ENCODE assay signal across 9 cellular contexts in genomic region chr19:3458595-3459284, GRCh38. TPM values are rescaled to one million over a fixed set of nuclear protein-coding genes. Genes with fewer than 3 reads are reported as not detected.
DNase-seq lines count a peak whose midpoint lies in the region; ATAC-seq and TF ChIP-seq lines count a peak whose summit lies in the region.
"Had no signal": no experiment of that assay in that cellular context is flagged by ENCODE, and none has a peak within 500 bp of the region (broad histone marks: within the 10 kb centered on the region; RNA-seq: fewer than 3 reads in every experiment).

No MANE protein-coding gene starts in this region.

- H3K27ac ChIP-seq in angular gyrus (ENCODE audit: low read depth, low read length) (peak overlapping the region; percentile 85), left ventricle myocardium inferior (replicated peaks) (peak overlapping the region; percentile 90), neuronal stem cell (replicated peaks; ENCODE audit: low read length) (no peak overlapping the region), urinary bladder (ENCODE audit: low read depth) (peak overlapping the region; percentile 87)

- peak overlapping the region; percentile 91 for H2BK120ac ChIP-seq in neuronal stem cell (ENCODE audit: low read depth, low read length)

- H3K9ac ChIP-seq in neuronal stem cell (ENCODE audit: low read depth, low read length, poor library complexity): no peak overlapping the region

- H3K4me2 ChIP-seq in neuronal stem cell (ENCODE audit: insufficient read depth, low read length, poor library complexity, severe bottlenecking): no peak overlapping the region

- peak overlapping the region; percentile 56 for H3K14ac ChIP-seq in neuronal stem cell (ENCODE audit: low read length)

- TF ChIP-seq CTCF in left ventricle myocardium inferior (IDR thresholded peaks at IDR 0.05; ENCODE audit: borderline replicate concordance): no peak

- ATAC-seq in HG02678 (IDR thresholded peaks at IDR 0.05; ENCODE audit: unreplicated experiment) (no peak), HG02571 (IDR thresholded peaks at IDR 0.05; ENCODE audit: unreplicated experiment) (no peak)

- no peak overlapping the region for H2AK5ac ChIP-seq in neuronal stem cell (ENCODE audit: low read depth, low read length)

- H2BK15ac ChIP-seq in neuronal stem cell (ENCODE audit: low read length): no peak overlapping the region

- H3K27me3 ChIP-seq in left ventricle myocardium inferior (ENCODE audit: low read depth): no peaks in the 10 kb centered on the region
- H3K27me3 ChIP-seq in neuronal stem cell (ENCODE audit: control insufficient read depth in 3 of 3, insufficient read depth in 3 of 3, low read depth in 1 of 3, low read length in 3 of 3): peaks cover 15 to 52% (median 16%) of the 10 kb centered on the region in 3 experiments

- no CpG with 5 or more reads among the region's 19 CpGs for WGBS in neuronal stem cell (ENCODE audit: extremely low coverage in 2 of 2, insufficient read length in 2 of 2, insufficient replicate concordance in 1 of 2), 2 donors
- 31% methylated on average over 19 of the region's 19 CpGs for WGBS in urinary bladder

- H3K79me1 ChIP-seq in neuronal stem cell (ENCODE audit: low read depth, low read length): peaks cover 3% of the 10 kb centered on the region

- H3K9me3 ChIP-seq in left ventricle myocardium inferior (replicated peaks) (no peaks in the 10 kb centered on the region), neuronal stem cell (replicated peaks in 1 of 2; ENCODE audit: control insufficient read depth in 2 of 2, insufficient read depth in 1 of 2, low read depth in 1 of 2, low read length in 2 of 2) (peaks cover 0 to 2% of the 10 kb centered on the region in 2 donors)

- H3K23ac ChIP-seq in neuronal stem cell (ENCODE audit: low read depth, low read length, poor library complexity): no peak overlapping the region

- peak overlapping the region; percentile 71 for H3K18ac ChIP-seq in neuronal stem cell (ENCODE audit: low read length)

- no peak overlapping the region for H2AFZ ChIP-seq in neuronal stem cell (ENCODE audit: low read length)

- H3K36me3 ChIP-seq in left ventricle myocardium inferior (peaks cover 62% of the 10 kb centered on the region), neuronal stem cell (replicated peaks in 1 of 2; ENCODE audit: control insufficient read depth in 2 of 2, insufficient read depth in 2 of 2, low read length in 2 of 2) (no peaks in the 10 kb centered on the region), urinary bladder (ENCODE audit: insufficient read depth) (no peaks in the 10 kb centered on the region)

- H2BK12ac ChIP-seq in neuronal stem cell (ENCODE audit: low read length): no peak overlapping the region

- intact Hi-C loops in left ventricle myocardium inferior (cut with micrococcal nuclease): no loop called here

- peaks cover 44% of the 10 kb centered on the region for H3K4me1 ChIP-seq in left ventricle myocardium inferior
- H3K4me1 ChIP-seq in neuronal stem cell (ENCODE audit: control insufficient read depth in 2 of 2, insufficient read depth in 1 of 2, low read depth in 1 of 2, low read length in 2 of 2): peaks cover 13 to 20% of the 10 kb centered on the region in 2 donors
- no peaks in the 10 kb centered on the region for H3K4me1 ChIP-seq in urinary bladder (ENCODE audit: insufficient read depth)

- H4K91ac ChIP-seq in neuronal stem cell (ENCODE audit: low read depth, low read length, poor library complexity): no peak overlapping the region

- no peak overlapping the region for H3K4ac ChIP-seq in neuronal stem cell (ENCODE audit: low read length)

- peak overlapping the region; percentile 44 for H3K4me3 ChIP-seq in left ventricle myocardium inferior
- H3K4me3 ChIP-seq in neuronal stem cell (ENCODE audit: low read length in 2 of 2): no peak overlapping the region
- no peak overlapping the region for H3K4me3 ChIP-seq in urinary bladder (ENCODE audit: low read depth, low read length)

- DNase-seq in left ventricle myocardium inferior: no peak
- DNase-seq in neuronal stem cell (ENCODE audit: low spot score): no peak
- no peak for DNase-seq in NCI-H2171 (lab: John Stamatoyannopoulos, UW)
- no peak for DNase-seq in NCI-H526 (lab: John Stamatoyannopoulos, UW)

- H4K8ac ChIP-seq in neuronal stem cell (ENCODE audit: low read depth, low read length): no peak overlapping the region

- H2BK5ac ChIP-seq in neuronal stem cell (ENCODE audit: low read length): peak overlapping the region; percentile 39

RNA-seq across cellular contexts. Expression of gene SMIM24, which starts 21.6 kb away (rescaled TPM):
- not detected for total RNA-seq in left ventricle myocardium inferior
- polyA plus RNA-seq in neuronal stem cell (2013, experiment 1 of 2): 1.5 TPM
- 1.3 TPM for polyA plus RNA-seq in neuronal stem cell (2013, experiment 2 of 2)
- not detected for total RNA-seq in urinary bladder
- polyA plus RNA-seq in urinary bladder: not detected

RNA-seq across cellular contexts. Expression of gene SMIM44, which starts 24.5 kb away (rescaled TPM):
- total RNA-seq in left ventricle myocardium inferior (not detected), urinary bladder (not detected)
- polyA plus RNA-seq in neuronal stem cell (2013, experiment 1 of 2): not detected
- polyA plus RNA-seq in neuronal stem cell (2013, experiment 2 of 2): not detected
- polyA plus RNA-seq in urinary bladder: not detected
- total RNA-seq: lower leg skin had no signal

RNA-seq across cellular contexts. Expression of gene DOHH, which starts 41.7 kb away (rescaled TPM):
- total RNA-seq in left ventricle myocardium inferior (11.1 TPM), urinary bladder (2.9 TPM)
- 3.9 TPM for polyA plus RNA-seq in neuronal stem cell (2013, experiment 1 of 2)
- polyA plus RNA-seq in neuronal stem cell (2013, experiment 2 of 2): 3.7 TPM
- 18.3 TPM for polyA plus RNA-seq in urinary bladder

RNA-seq across cellular contexts. Expression of gene FZR1, which starts 47.4 kb away (rescaled TPM):
- total RNA-seq in left ventricle myocardium inferior (20.7 TPM), urinary bladder (30.5 TPM)
- 41.4 TPM for polyA plus RNA-seq in neuronal stem cell (2013, experiment 1 of 2)
- 37.0 TPM for polyA plus RNA-seq in neuronal stem cell (2013, experiment 2 of 2)
- polyA plus RNA-seq in urinary bladder: 30.5 TPM
